13 cellular contexts compared by ENCODE assay signal in the genomic region with DNA sequence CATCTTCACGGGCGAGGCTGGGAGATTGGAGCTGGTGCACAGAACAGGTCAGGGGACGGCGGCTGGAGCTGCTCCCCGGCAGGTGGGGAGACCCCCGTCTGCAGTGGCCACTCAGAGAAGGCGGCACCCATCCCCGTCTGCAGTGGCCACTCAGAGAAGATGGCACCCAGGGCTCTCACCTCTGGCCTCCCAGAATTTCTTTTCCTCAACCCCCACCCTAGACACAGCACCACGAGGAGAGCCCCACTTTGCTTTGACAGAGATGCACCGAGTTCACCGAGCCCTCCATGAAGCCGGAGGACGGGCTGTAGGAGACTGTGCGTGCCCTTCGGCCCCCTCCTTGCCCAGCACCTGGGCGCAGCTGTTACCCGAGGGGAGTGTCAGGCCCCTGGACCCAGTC.
A peak's percentile ranks its signal among the peaks of the same experiment; 100 is the strongest.
DNase-seq lines count a peak whose midpoint lies in the region; ATAC-seq and TF ChIP-seq lines count a peak whose summit lies in the region.
"Had no signal": no experiment of that assay in that cellular context is flagged by ENCODE, and none has a peak within 500 bp of the region (broad histone marks: within the 10 kb centered on the region; RNA-seq: fewer than 3 reads in every experiment).

No MANE protein-coding gene starts in this region.

- no peak overlapping the region for H3K4me3 Mint-ChIP-seq in activated T-helper 2 cell treated with anti-CD3 and anti-CD28 coated beads, Interferon-gamma antibody, Interleukin-2, Interleukin-4, amounts not matched to agents 10 μg/mL and 5 μg/mL and 100 μg/mL, durations not matched to agents 14 hours and 24 hours and 36 hours (ENCODE audit: low read depth)
- H3K4me3 Mint-ChIP-seq: CD8-positive, alpha-beta memory T cell; H9 had no signal

- no peaks in the 10 kb centered on the region for H3K4me1 ChIP-seq in testis
- no peaks in the 10 kb centered on the region for H3K4me1 ChIP-seq in PC-9 (replicated peaks; ENCODE audit: insufficient read depth)
- H3K4me1 ChIP-seq: BLaER1, Caco-2 had no signal

- H4K20me1 ChIP-seq in PC-9 (ENCODE audit: insufficient read depth), result no peaks in the 10 kb centered on the region
- H4K20me1 ChIP-seq: BLaER1 had no signal

- POLR2A ChIA-PET in PC-9 (lab: Charles Lee; ENCODE audit: unreplicated experiment), result interaction anchor here (0.6 kb wide), 1 partner anchor 69 kb away, joined by 9 read pairs; no protein-coding TSS in a partner anchor

- CTCF ChIA-PET in PC-9 (lab: Charles Lee), result no interaction called here

- no peak overlapping the region for H3K27ac Mint-ChIP-seq in activated T-helper 2 cell treated with anti-CD3 and anti-CD28 coated beads, Interferon-gamma antibody, Interleukin-2, Interleukin-4, amounts not matched to agents 10 μg/mL and 5 μg/mL and 100 μg/mL, durations not matched to agents 14 hours and 24 hours and 36 hours
- H3K27ac Mint-ChIP-seq: CD8-positive, alpha-beta memory T cell had no signal

- no peak for ATAC-seq in sciatic nerve

- H3K27me3 ChIP-seq in H7 (ENCODE audit: control insufficient read depth, insufficient read depth, low read length), result no peaks in the 10 kb centered on the region
- no peaks in the 10 kb centered on the region for H3K27me3 ChIP-seq in testis
- peaks cover 86% of the 10 kb centered on the region for H3K27me3 ChIP-seq in PC-9 (ENCODE audit: insufficient read depth, low read depth)
- H3K27me3 ChIP-seq: BLaER1 had no signal

- WGBS in testis, 2 donors, result 85 to 87% methylated on average over 17 of the region's 17 CpGs

- H3K36me3 ChIP-seq in H7 (replicated peaks; ENCODE audit: control insufficient read depth, insufficient read depth, low read length), result no peaks in the 10 kb centered on the region
- no peaks in the 10 kb centered on the region for H3K36me3 ChIP-seq in testis (ENCODE audit: low read depth, missing control alignments)
- no peaks in the 10 kb centered on the region for H3K36me3 ChIP-seq in PC-9 (ENCODE audit: low read depth)
- H3K36me3 ChIP-seq: BLaER1 had no signal

- TF ChIP-seq CTCF in testis (IDR thresholded peaks at IDR 0.05) (no peak), PC-9 (conservative IDR thresholded peaks at IDR 0.05) (no peak)

- BruUV-seq in PC-9 (replicated peaks; lab: Mats Ljungman, UMichigan), result no TSS peak

- no peaks in the 10 kb centered on the region for H3K4me1 Mint-ChIP-seq in activated T-helper 2 cell treated with anti-CD3 and anti-CD28 coated beads, Interferon-gamma antibody, Interleukin-2, Interleukin-4, amounts not matched to agents 10 μg/mL and 5 μg/mL and 100 μg/mL, durations not matched to agents 14 hours and 24 hours and 36 hours (ENCODE audit: low read depth)
- H3K4me1 Mint-ChIP-seq: CD8-positive, alpha-beta memory T cell had no signal

- no peaks in the 10 kb centered on the region for H3K9me2 ChIP-seq in PC-9 (ENCODE audit: insufficient read depth)

- peak; percentile 46 for DNase-seq in H7
- DNase-seq in islet precursor cell, result peak; percentile 32
- peak; percentile 34 for DNase-seq in sciatic nerve (ENCODE audit: low spot score)
- DNase-seq in testis, result peak; percentile 9
- no peak for DNase-seq in PC-9
- no peak for DNase-seq in activated T-helper 2 cell treated with anti-CD3 and anti-CD28 coated beads, Interferon-gamma antibody, Interleukin-2, Interleukin-4, amounts not matched to agents 10 μg/mL and 5 μg/mL and 100 μg/mL, durations not matched to agents 14 hours and 24 hours and 36 hours (ENCODE audit: low spot score)
- no peak for DNase-seq in NAMALWA (ENCODE audit: low spot score)
- DNase-seq: 8988T; AML-193; Caco-2; CD8-positive, alpha-beta memory T cell had no signal

- no peaks in the 10 kb centered on the region for H3K79me2 ChIP-seq in PC-9 (ENCODE audit: low read depth)

- no peak for TF ChIP-seq POLR2A in testis (IDR thresholded peaks at IDR 0.05)

- intact Hi-C loops in sciatic nerve (cut with DNase I) (no loop called here), testis (cut with DNase I; ENCODE audit: low total_unique reads) (no loop called here), PC-9 (cut with micrococcal nuclease; ENCODE audit: unreplicated experiment) (no loop called here)
- intact Hi-C loops in activated T-helper 2 cell treated with anti-CD3 and anti-CD28 coated beads, Interferon-gamma antibody, Interleukin-2, Interleukin-4, amounts not matched to agents 10 μg/mL and 5 μg/mL and 100 μg/mL, durations not matched to agents 14 hours and 24 hours and 36 hours (cut with micrococcal nuclease), result no loop called here

- no peaks in the 10 kb centered on the region for H3K9me3 Mint-ChIP-seq in activated T-helper 2 cell treated with anti-CD3 and anti-CD28 coated beads, Interferon-gamma antibody, Interleukin-2, Interleukin-4, amounts not matched to agents 10 μg/mL and 5 μg/mL and 100 μg/mL, durations not matched to agents 14 hours and 24 hours and 36 hours
- H3K9me3 Mint-ChIP-seq: CD8-positive, alpha-beta memory T cell; H9 had no signal

- H2AFZ ChIP-seq in PC-9, result no peak overlapping the region

- no peaks in the 10 kb centered on the region for H3K36me3 Mint-ChIP-seq in activated T-helper 2 cell treated with anti-CD3 and anti-CD28 coated beads, Interferon-gamma antibody, Interleukin-2, Interleukin-4, amounts not matched to agents 10 μg/mL and 5 μg/mL and 100 μg/mL, durations not matched to agents 14 hours and 24 hours and 36 hours (ENCODE audit: low read depth)
- H3K36me3 Mint-ChIP-seq: CD8-positive, alpha-beta memory T cell had no signal

- no peaks in the 10 kb centered on the region for H3K9me3 ChIP-seq in testis
- H3K9me3 ChIP-seq in PC-9 (ENCODE audit: insufficient read depth, low read depth), result no peaks in the 10 kb centered on the region
- H3K9me3 ChIP-seq: BLaER1, Caco-2 had no signal

- H3K4me2 ChIP-seq in PC-9, result no peak overlapping the region
- H3K4me2 ChIP-seq: BLaER1 had no signal

- H3K4me3 ChIP-seq in H7 (ENCODE audit: insufficient read depth, low read depth, low read length) (no peak overlapping the region), testis (no peak overlapping the region), PC-9 (no peak overlapping the region)
- H3K4me3 ChIP-seq: BLaER1 had no signal

- no peak overlapping the region for H3K27ac ChIP-seq in testis
- no peak overlapping the region for H3K27ac ChIP-seq in PC-9
- H3K27ac ChIP-seq: BLaER1 had no signal

- H3K27me3 Mint-ChIP-seq in activated T-helper 2 cell treated with anti-CD3 and anti-CD28 coated beads, Interferon-gamma antibody, Interleukin-2, Interleukin-4, amounts not matched to agents 10 μg/mL and 5 μg/mL and 100 μg/mL, durations not matched to agents 14 hours and 24 hours and 36 hours (ENCODE audit: low read depth), result no peaks in the 10 kb centered on the region

- H3F3A ChIP-seq in PC-9 (ENCODE audit: insufficient read depth, low read depth), result no peaks in the 10 kb centered on the region

Comparison
In these comparisons a context has a peak if more than half of its experiments do, and no peak if none do; other contexts are left out.
1. DNase-seq: peak in H7 (single experiment), islet precursor cell (single experiment), sciatic nerve (single experiment) and testis (single experiment); none in PC-9 (0 of 2), activated T-helper 2 cell treated with anti-CD3 and anti-CD28 coated beads, Interferon-gamma antibody, Interleukin-2, Interleukin-4, amounts not matched to agents 10 μg/mL and 5 μg/mL and 100 μg/mL, durations not matched to agents 14 hours and 24 hours and 36 hours (single experiment) and NAMALWA (single experiment).